8 cellular contexts compared by ENCODE assay signal in genomic region chr6:21935561-21936028, GRCh38.
A peak's percentile ranks its signal among the peaks of the same experiment; 100 is the strongest.
DNase-seq lines count a peak whose midpoint lies in the region; ATAC-seq and TF ChIP-seq lines count a peak whose summit lies in the region.

No MANE protein-coding gene starts in this region.

- no peaks in the 10 kb centered on the region for H3K4me1 ChIP-seq in vagina

- TF ChIP-seq POLR2A in vagina (IDR thresholded peaks at IDR 0.05) = no peak

- H3K36me3 ChIP-seq in BJ (ENCODE audit: control insufficient read depth, insufficient read depth, low read length) (no peaks in the 10 kb centered on the region), vagina (no peaks in the 10 kb centered on the region)

- no peaks in the 10 kb centered on the region for H3K9me3 ChIP-seq in vagina

- TF ChIP-seq CTCF in BJ (IDR thresholded peaks at IDR 0.05; ENCODE audit: insufficient read depth, low read depth, low read length) (peak; percentile 63), choroid plexus epithelial cell (conservative IDR thresholded peaks at IDR 0.05; ENCODE audit: low read depth, low read length) (peak; percentile 75), nephron (IDR thresholded peaks at IDR 0.05; ENCODE audit: unreplicated experiment in 3 of 3) (peak in 2 of 3 experiments; percentile 11 to 27), vagina (IDR thresholded peaks at IDR 0.05) (no peak)

- H3K27ac Mint-ChIP-seq in nephron = no peak overlapping the region

- POLR2A ChIA-PET in BJ (lab: Charles Lee) = no interaction called here

- peaks cover 59% of the 10 kb centered on the region for H3K36me3 Mint-ChIP-seq in nephron (ENCODE audit: low read depth)

- intact Hi-C loops in vagina (cut with DNase I) = no loop called here

- H3K27me3 ChIP-seq in BJ (ENCODE audit: control insufficient read depth, insufficient read depth, low read length) = no peaks in the 10 kb centered on the region
- no peaks in the 10 kb centered on the region for H3K27me3 ChIP-seq in vagina

- H3K27ac ChIP-seq in vagina = no peak overlapping the region

- no peak overlapping the region for H3K4me3 ChIP-seq in BJ (ENCODE audit: low read depth, low read length)
- H3K4me3 ChIP-seq in choroid plexus epithelial cell (ENCODE audit: low read depth, low read length) = no peak overlapping the region
- H3K4me3 ChIP-seq in vagina = no peak overlapping the region

- H3K9me3 Mint-ChIP-seq in nephron = peaks cover 36% of the 10 kb centered on the region

- no peak overlapping the region for H3K4me3 Mint-ChIP-seq in nephron

- peaks cover 3% of the 10 kb centered on the region for H3K27me3 Mint-ChIP-seq in nephron (ENCODE audit: low read depth)

- no peak for DNase-seq in BJ (ENCODE audit: low read depth)
- peak; percentile 49 for DNase-seq in MV-4-11 (lab: John Stamatoyannopoulos, UW)
- DNase-seq in choroid plexus epithelial cell (ENCODE audit: low read depth) = peak; percentile 82
- DNase-seq in vagina (ENCODE audit: extremely low spot score in 2 of 2) = no peak

- no peaks in the 10 kb centered on the region for H3K4me1 Mint-ChIP-seq in nephron

- CTCF ChIA-PET in BJ (lab: Yijun Ruan, JAX) = interaction anchor here (1.0 to 1.5 kb wide), 2 partner anchors 11 to 13 kb away, joined by 3 to 5 read pairs; no protein-coding TSS in a partner anchor

- peak; percentile 76 for ATAC-seq in GM18867 (IDR thresholded peaks at IDR 0.05; ENCODE audit: unreplicated experiment)
- no peak for ATAC-seq in HG03280 (IDR thresholded peaks at IDR 0.05; ENCODE audit: unreplicated experiment)
- ATAC-seq in GM21576 (IDR thresholded peaks at IDR 0.05; ENCODE audit: unreplicated experiment) = no peak

Comparison
In these comparisons a context has a peak if more than half of its experiments do, and no peak if none do; other contexts are left out.
1. DNase-seq: peak in MV-4-11 (single experiment) and choroid plexus epithelial cell (single experiment); none in BJ (single experiment) and vagina (0 of 2).
2. CTCF ChIP-seq: peak in BJ (single experiment), choroid plexus epithelial cell (single experiment) and nephron (2 of 3); none in vagina (0 of 3).